13 cellular contexts compared by ENCODE assay signal in genomic region chr11:134730596-134731538, GRCh38.
"Had no signal": no experiment of that assay in that cellular context is flagged by ENCODE, and none has a peak within 500 bp of the region (broad histone marks: within the 10 kb centered on the region; RNA-seq: fewer than 3 reads in every experiment).

No MANE protein-coding gene starts in this region.

- DNase-seq: activated CD4-positive, alpha-beta T cell treated with anti-CD3 and anti-CD28 coated beads, Interleukin-2, amount 10 ng/mL, durations not matched to agents 24 days and 14 days; activated naive CD4-positive, alpha-beta T cell treated with Interleukin-2 at 50 U/mL for 16 hours; colonic mucosa; hippocampal formation; left colon; pancreas; T-cell; T1000 had no signal

- FAIRE-seq: astrocyte, pancreas had no signal

- H3K27ac ChIP-seq: cardiac muscle cell, colonic mucosa, pancreas, tibial nerve had no signal

- H3K4me1 ChIP-seq: colonic mucosa, pancreas, tibial nerve had no signal

- H3K36me3 ChIP-seq: cardiac muscle cell, colonic mucosa, pancreas, tibial nerve had no signal

- H3K9me3 Mint-ChIP-seq: activated CD4-positive, alpha-beta T cell treated with anti-CD3 and anti-CD28 coated beads, Interleukin-2, amount 10 ng/mL, durations not matched to agents 24 days and 14 days; nephron; T-cell had no signal

- H3K27me3 Mint-ChIP-seq: activated CD4-positive, alpha-beta T cell treated with anti-CD3 and anti-CD28 coated beads, Interleukin-2, amount 10 ng/mL, durations not matched to agents 24 days and 14 days had no signal

- H3K27me3 ChIP-seq: cardiac muscle cell, colonic mucosa, pancreas had no signal

- H3K27ac Mint-ChIP-seq: activated CD4-positive, alpha-beta T cell treated with anti-CD3 and anti-CD28 coated beads, Interleukin-2, amount 10 ng/mL, durations not matched to agents 24 days and 14 days; T-cell had no signal

- H3K9me3 ChIP-seq: colonic mucosa, pancreas, tibial nerve had no signal

- H3K4me3 ChIP-seq: cardiac muscle cell, colonic mucosa, lung, pancreas, tibial nerve had no signal

- H3K36me3 Mint-ChIP-seq: T-cell had no signal

- H3K4me3 Mint-ChIP-seq: activated CD4-positive, alpha-beta T cell treated with anti-CD3 and anti-CD28 coated beads, Interleukin-2, amount 10 ng/mL, durations not matched to agents 24 days and 14 days; nephron; T-cell had no signal

- H3K4me1 Mint-ChIP-seq: activated CD4-positive, alpha-beta T cell treated with anti-CD3 and anti-CD28 coated beads, Interleukin-2, amount 10 ng/mL, durations not matched to agents 24 days and 14 days had no signal

- ATAC-seq: left colon, T-cell had no signal
